13 cellular contexts compared by ENCODE assay signal in genomic region chr4:151169900-151170299, GRCh38.
A peak's percentile ranks its signal among the peaks of the same experiment; 100 is the strongest.
DNase-seq lines count a peak whose midpoint lies in the region; ATAC-seq and TF ChIP-seq lines count a peak whose summit lies in the region.
"Had no signal": no experiment of that assay in that cellular context is flagged by ENCODE, and none has a peak within 500 bp of the region (broad histone marks: within the 10 kb centered on the region; RNA-seq: fewer than 3 reads in every experiment).

No MANE protein-coding gene starts in this region.

- CTCF ChIA-PET in HEK293 (lab: Yijun Ruan, JAX) = interaction anchor here (0.5 kb wide), 1 partner anchor 816 kb away, joined by 4 read pairs; no protein-coding TSS in a partner anchor

- in situ Hi-C loops in astrocyte of the spinal cord (cut with HindIII; ENCODE audit: low sequenced_read_pairs) = no loop called here
- in situ Hi-C loops in G401 (cut with HindIII; ENCODE audit: low sequenced_read_pairs) = no loop called here

- ATAC-seq in gastroesophageal sphincter = no peak
- ATAC-seq: activated CD4-positive, CD25-positive, alpha-beta regulatory T cell treated with anti-CD3 and anti-CD28 coated beads, Interleukin-2, amount 50 U/mL, for 24 hours had no signal

- 26 to 31% methylated on average over 3 of the region's 3 CpGs for WGBS in gastroesophageal sphincter (ENCODE audit: low coverage in 1 of 2), 2 donors
- 31% methylated on average over 3 of the region's 3 CpGs for WGBS in smooth muscle cell (ENCODE audit: low lambda C conversion rate)

- H3K9me3 ChIP-seq in HEK293 (ENCODE audit: control insufficient read depth, insufficient read depth, low read depth, low read length) = no peaks in the 10 kb centered on the region
- H3K9me3 ChIP-seq in gastroesophageal sphincter = no peaks in the 10 kb centered on the region
- H3K9me3 ChIP-seq in smooth muscle cell (replicated peaks; ENCODE audit: low read depth) = no peaks in the 10 kb centered on the region
- H3K9me3 ChIP-seq: upper lobe of right lung had no signal

- H3K4me2 ChIP-seq in smooth muscle cell = peak overlapping the region; percentile 58

- POLR2A ChIA-PET in HEK293 (lab: Yijun Ruan, JAX) = no interaction called here

- peaks cover 5% of the 10 kb centered on the region for H3F3A ChIP-seq in smooth muscle cell (ENCODE audit: low read depth)

- H3K4me1 ChIP-seq in HEK293 (ENCODE audit: control insufficient read depth, insufficient read depth, low read length) = peaks cover 3% of the 10 kb centered on the region; the same call in 1 of the 2 replicates
- H3K4me1 ChIP-seq in gastroesophageal sphincter = peaks cover 9 to 78% (median 31%) of the 10 kb centered on the region in 3 donors
- peaks cover 28% of the 10 kb centered on the region for H3K4me1 ChIP-seq in smooth muscle cell (ENCODE audit: low read depth)

- no peak overlapping the region for H3K27ac ChIP-seq in HEK293 (ENCODE audit: extremely low read depth, low read depth, low read length)
- peak overlapping the region; percentile 39 to 62 (median 58) for H3K27ac ChIP-seq in gastroesophageal sphincter
- peak overlapping the region; percentile 86 for H3K27ac ChIP-seq in smooth muscle cell (ENCODE audit: low read depth)
- H3K27ac ChIP-seq: upper lobe of right lung had no signal

- intact Hi-C loops in posterior cingulate gyrus (cut with DNase I) = no loop called here

- H3K27me3 ChIP-seq in gastroesophageal sphincter = no peaks in the 10 kb centered on the region
- no peaks in the 10 kb centered on the region for H3K27me3 ChIP-seq in smooth muscle cell (ENCODE audit: low read depth)
- H3K27me3 ChIP-seq: upper lobe of right lung had no signal

- no peaks in the 10 kb centered on the region for H3K79me2 ChIP-seq in smooth muscle cell (ENCODE audit: low read depth)

- H3K9ac ChIP-seq in smooth muscle cell (ENCODE audit: low read depth) = peak overlapping the region; percentile 38

- DNase-seq in astrocyte of the spinal cord (ENCODE audit: low read depth, low spot score) (peak; percentile 55), smooth muscle cell (lab: John Stamatoyannopoulos, UW; ENCODE audit: unreplicated experiment) (no peak), posterior cingulate gyrus (no peak), G401 (ENCODE audit: low spot score) (no peak), ureter (ENCODE audit: low spot score) (no peak)
- DNase-seq in activated naive CD4-positive, alpha-beta T cell treated with anti-CD3 and anti-CD28 coated beads, Interleukin-2, amount 50 U/mL, for 16 hours = no peak
- DNase-seq: naive B cell; NK-92 treated with Interleukin-12 subunit alpha and Interleukin-12 subunit beta, amount 100 ng/mL, for 24 hours; stimulated activated CD4-positive, alpha-beta T cell treated with anti-CD3 and anti-CD28 coated beads, Interleukin-2, amount 100 ng/mL, for 48 hours; upper lobe of right lung had no signal

- H3K36me3 ChIP-seq in HEK293 (ENCODE audit: control insufficient read depth in 2 of 2, insufficient read depth in 1 of 2, low read length in 2 of 2) (peaks cover 0 to 17% of the 10 kb centered on the region in 2 experiments; a peak in 1 of 3 replicates), gastroesophageal sphincter (peaks cover 0 to 27% of the 10 kb centered on the region in 2 donors), smooth muscle cell (ENCODE audit: low read depth) (no peaks in the 10 kb centered on the region)

- TF ChIP-seq EP300 in gastroesophageal sphincter (IDR thresholded peaks at IDR 0.05) = no peak

- H3K4me3 ChIP-seq in HEK293 (ENCODE audit: low read depth, low read length) (no peak overlapping the region), astrocyte of the spinal cord (ENCODE audit: low read depth, low read length) (no peak overlapping the region), gastroesophageal sphincter (no peak overlapping the region), smooth muscle cell (no peak overlapping the region)
- H3K4me3 ChIP-seq: upper lobe of right lung had no signal

- no peak overlapping the region for H2AFZ ChIP-seq in smooth muscle cell (ENCODE audit: low read depth)

- TF ChIP-seq CTCF in HEK293 (tag by site-specific recombination; IDR thresholded peaks at IDR 0.05) (no peak), astrocyte of the spinal cord (IDR thresholded peaks at IDR 0.05; ENCODE audit: low read depth, low read length) (no peak), gastroesophageal sphincter (IDR thresholded peaks at IDR 0.05) (no peak), smooth muscle cell (IDR thresholded peaks at IDR 0.05; ENCODE audit: borderline replicate concordance, insufficient read depth, poor library complexity, severe bottlenecking) (no peak)

- H4K20me1 ChIP-seq in smooth muscle cell (ENCODE audit: low read depth) = no peaks in the 10 kb centered on the region

- TF ChIP-seq POLR2A in gastroesophageal sphincter (IDR thresholded peaks at IDR 0.05) = no peak

TF ChIP-seq in HEK293, 187 proteins besides CTCF, POLR2A, EP300 and RAD21:
- TF ChIP-seq ZNF24 (tag by site-specific recombination; IDR thresholded peaks at IDR 0.05) = no peak
- TF ChIP-seq ZIC2 (tag by site-specific recombination; IDR thresholded peaks at IDR 0.05) = no peak
- TF ChIP-seq ZNF324 (tag by site-specific recombination; IDR thresholded peaks at IDR 0.05) = no peak
- no peak for TF ChIP-seq ZNF670 (tag by site-specific recombination; IDR thresholded peaks at IDR 0.05; ENCODE audit: low read depth)
- no peak for TF ChIP-seq ZNF629 (tag by site-specific recombination; IDR thresholded peaks at IDR 0.05)
- TF ChIP-seq SCRT2 (tag by site-specific recombination; IDR thresholded peaks at IDR 0.05) = no peak
- TF ChIP-seq PRDM6 (tag by site-specific recombination; IDR thresholded peaks at IDR 0.05) = peak; percentile 51
